Comparison of ENCODE assay signal across 6 cellular contexts in genomic region chr6:57459781-57460180, GRCh38.
DNase-seq lines count a peak whose midpoint lies in the region; ATAC-seq, FAIRE-seq and TF ChIP-seq lines count a peak whose summit lies in the region.
"Not testable (repeated sequence)": the region's sequence is repeated elsewhere in the genome, so short reads cannot be mapped to it uniquely, and the experiment has no call there.

No MANE protein-coding gene starts in this region.

- H3K27me3 Mint-ChIP-seq in GM23338 (ENCODE audit: insufficient read depth, low read depth, poor library complexity) = not testable (repeated sequence)

- not testable (repeated sequence) for TF ChIP-seq RAD21 in IMR-90 (IDR thresholded peaks at IDR 0.05; ENCODE audit: low read length); K562 (CRISPR knock-in tag; conservative IDR thresholded peaks at IDR 0.05 in 1 of 2, IDR thresholded peaks at IDR 0.05 in 1 of 2); HepG2 (CRISPR knock-in tag; IDR thresholded peaks at IDR 0.05)

- H3K9me3 Mint-ChIP-seq in GM23338 = peaks cover 25% of the 10 kb centered on the region

- in situ Hi-C loops in IMR-90 (cut with MboI; ENCODE audit: low sequenced_read_pairs); Panc1 (cut with HindIII; ENCODE audit: low pct_unique_long_range_greater_than_20kb, low sequenced_read_pairs); K562 (cut with MboI); HepG2 (cut with HindIII; ENCODE audit: extremely low pct_ligation_motif_present, low pct_unique_long_range_greater_than_20kb): not testable (repeated sequence)

- ATAC-seq in GM23338 (peak; percentile 67), K562 (0 out of 3 replicates have a peak, but pooled peaks have one; percentile 29), HepG2 (peak; percentile 76)
- not testable (repeated sequence) for ATAC-seq in IMR-90 (ENCODE audit: low read depth); Panc1

- peak overlapping the region; percentile 84; the same call in 1 of the 2 replicates for H4K5ac ChIP-seq in IMR-90 (ENCODE audit: low read depth, low read length)

- BruUV-seq in IMR-90 (replicated peaks; lab: Mats Ljungman, UMichigan); Panc1 (replicated peaks; lab: Mats Ljungman, UMichigan); K562 (replicated peaks; lab: Mats Ljungman, UMichigan); HepG2 (replicated peaks; lab: Mats Ljungman, UMichigan): not testable (repeated sequence)

- H3K4ac ChIP-seq in IMR-90 (ENCODE audit: low read depth, low read length) = peak overlapping the region; percentile 67; the same call in 1 of the 2 replicates

- not testable (repeated sequence) for H4K91ac ChIP-seq in IMR-90 (ENCODE audit: insufficient read depth, low read depth, low read length)

- not testable (repeated sequence) for H3K27me3 ChIP-seq in GM23338 (ENCODE audit: insufficient read depth); IMR-90 (ENCODE audit: control insufficient read depth, insufficient read depth, low read length); Panc1 (ENCODE audit: control insufficient read depth, insufficient read depth, low read length); K562 (ENCODE audit: control insufficient read depth in 2 of 2, insufficient read depth in 2 of 2, low read length in 2 of 2); HepG2 (ENCODE audit: control insufficient read depth in 1 of 2, insufficient read depth in 2 of 2, low read length in 2 of 2)

- peak; percentile 23 for FAIRE-seq in K562 (lab: Jason Lieb, UNC)
- not testable (repeated sequence) for FAIRE-seq in HepG2 (lab: Jason Lieb, UNC)

- peaks cover 18% of the 10 kb centered on the region for H3K79me2 ChIP-seq in GM23338 (replicated peaks; ENCODE audit: insufficient read depth)
- not testable (repeated sequence) for H3K79me2 ChIP-seq in K562 (ENCODE audit: control insufficient read depth, insufficient read depth, low read length); HepG2 (ENCODE audit: insufficient read depth, low read length)

- H4K8ac ChIP-seq in IMR-90 (ENCODE audit: low read depth in 2 of 2, low read length in 2 of 2) = 0 out of 4 replicates have a peak overlapping the region, but pooled peaks of 1 of the 2 experiments have one; percentile 5

- intact Hi-C loops in IMR-90 (cut with micrococcal nuclease); Panc1 (cut with micrococcal nuclease; ENCODE audit: unreplicated experiment); K562 (cut with micrococcal nuclease); HepG2 (cut with micrococcal nuclease; ENCODE audit: unreplicated experiment): not testable (repeated sequence)

- not testable (repeated sequence) for H3K9me3 ChIP-seq in IMR-90 (ENCODE audit: control insufficient read depth, insufficient read depth, low read length); Panc1 (ENCODE audit: control insufficient read depth, insufficient read depth, low read depth, low read length); K562 (replicated peaks; ENCODE audit: control insufficient read depth, insufficient read depth, low read depth, low read length); HepG2 (ENCODE audit: low read length)

- H2AFZ ChIP-seq in GM23338; IMR-90 (replicated peaks; ENCODE audit: low read length, poor library complexity); K562 (ENCODE audit: low read depth, low read length); HepG2 (ENCODE audit: low read length): not testable (repeated sequence)

- TF ChIP-seq EP300 in K562 (IDR thresholded peaks at IDR 0.05; ENCODE audit: low read length); HepG2 (IDR thresholded peaks at IDR 0.05; ENCODE audit: low read depth in 2 of 2, low read length in 2 of 2); HepG2 (CRISPR knock-in tag; IDR thresholded peaks at IDR 0.05; ENCODE audit: borderline replicate concordance): not testable (repeated sequence)

- POLR2A ChIA-PET in IMR-90 (lab: Charles Lee; ENCODE audit: unreplicated experiment); Panc1 (lab: Charles Lee); K562 (lab: Yijun Ruan, JAX); HepG2 (lab: Yijun Ruan, JAX): not testable (repeated sequence)

- not testable (repeated sequence) for H3K27ac Mint-ChIP-seq in GM23338

- H3K4me1 Mint-ChIP-seq in GM23338 = peaks cover 28% of the 10 kb centered on the region

- H2BK120ac ChIP-seq in IMR-90 (ENCODE audit: low read depth, low read length) = not testable (repeated sequence)

- not testable (repeated sequence) for H3K9me1 ChIP-seq in IMR-90 (ENCODE audit: insufficient read depth, low read length); K562 (ENCODE audit: control insufficient read depth, insufficient read depth, low read length)

- H2BK5ac ChIP-seq in IMR-90 (ENCODE audit: low read depth, low read length, poor library complexity, severe bottlenecking) = not testable (repeated sequence)

- not testable (repeated sequence) for H3K9ac ChIP-seq in IMR-90 (ENCODE audit: low read depth, low read length); K562 (ENCODE audit: insufficient read depth in 1 of 2, low read depth in 2 of 2, low read length in 2 of 2); HepG2 (ENCODE audit: insufficient read depth, low read depth, low read length)

- not testable (repeated sequence) for H2AK9ac ChIP-seq in IMR-90 (replicated peaks; ENCODE audit: low read depth, low read length, poor library complexity)

- not testable (repeated sequence) for H3K56ac ChIP-seq in IMR-90 (ENCODE audit: extremely low read depth, insufficient read depth, low read length)

- not testable (repeated sequence) for H3K4me3 Mint-ChIP-seq in GM23338

- dilution Hi-C loops in IMR-90 (cut with HindIII; ENCODE audit: low sequenced_read_pairs, unreplicated experiment) = not testable (repeated sequence)

- H3F3A ChIP-seq in GM23338 (replicated peaks; ENCODE audit: low read depth) = not testable (repeated sequence)

- H3K4me2 ChIP-seq in GM23338; IMR-90 (ENCODE audit: low read depth, low read length); K562 (ENCODE audit: insufficient read depth, low read length); HepG2 (ENCODE audit: low read depth, low read length): not testable (repeated sequence)

- not testable (repeated sequence) for H3K4me3 ChIP-seq in GM23338; IMR-90 (ENCODE audit: insufficient read depth, low read depth, low read length); Panc1 (ENCODE audit: low read depth in 2 of 2, low read length in 2 of 2); K562; HepG2 (replicated peaks in 1 of 3; ENCODE audit: insufficient read depth in 1 of 3, low read depth in 2 of 3, low read length in 3 of 3)

- not testable (repeated sequence) for DNase-seq in GM23338 (ENCODE audit: low spot score); IMR-90; Panc1 (ENCODE audit: low read depth, low spot score); HepG2 (ENCODE audit: low spot score)
- peak; percentile 3 for DNase-seq in NAMALWA (ENCODE audit: low spot score)
- peak in 1 of 4 experiments; percentile 3 for DNase-seq in K562 (ENCODE audit: extremely low read depth in 1 of 4, low spot score in 3 of 4)

- not testable (repeated sequence) for H4K20me1 ChIP-seq in GM23338 (replicated peaks; ENCODE audit: insufficient read depth); IMR-90 (ENCODE audit: insufficient read depth, low read length); K562 (replicated peaks; ENCODE audit: control insufficient read depth, insufficient read depth, low read length); HepG2 (ENCODE audit: insufficient read depth, low read length)

- peaks cover 9 to 19% of the 10 kb centered on the region in 2 experiments for H3K79me1 ChIP-seq in IMR-90 (ENCODE audit: low read depth in 1 of 2, low read length in 2 of 2)

- peaks cover 34% of the 10 kb centered on the region for H3K36me3 Mint-ChIP-seq in GM23338 (ENCODE audit: low read depth)

- H3K4me1 ChIP-seq in GM23338 (ENCODE audit: insufficient read depth); Panc1 (ENCODE audit: control insufficient read depth, insufficient read depth, low read length); K562 (replicated peaks in 1 of 2; ENCODE audit: control insufficient read depth in 2 of 2, insufficient read depth in 2 of 2, low read length in 2 of 2): not testable (repeated sequence)
- H3K4me1 ChIP-seq in IMR-90 (ENCODE audit: control insufficient read depth, insufficient read depth, low read length) = peaks cover 15% of the 10 kb centered on the region
- peaks cover 16% of the 10 kb centered on the region for H3K4me1 ChIP-seq in HepG2 (ENCODE audit: insufficient read depth, low read length)

- H3K18ac ChIP-seq in IMR-90 (ENCODE audit: low read depth, low read length) = peak overlapping the region; percentile 84

- WGBS in IMR-90 (ENCODE audit: extremely low coverage in 2 of 2, insufficient read length in 1 of 2), 2 experiments = no CpG with 5 or more reads among the region's 2 CpGs
- WGBS in K562 (ENCODE audit: insufficient coverage, low coverage, missing lambda C conversion rate) = 60% methylated on average over 2 of the region's 2 CpGs
- 65% methylated on average over 2 of the region's 2 CpGs for WGBS in HepG2 (ENCODE audit: low lambda C conversion rate)

- not testable (repeated sequence) for H3K36me3 ChIP-seq in GM23338 (ENCODE audit: insufficient read depth); IMR-90 (ENCODE audit: control insufficient read depth, insufficient read depth, low read length); Panc1 (ENCODE audit: control insufficient read depth, insufficient read depth, low read length); K562 (ENCODE audit: control insufficient read depth, insufficient read depth, low read length); HepG2 (replicated peaks in 1 of 2; ENCODE audit: control insufficient read depth in 1 of 2, insufficient read depth in 2 of 2, low read length in 2 of 2)

- not testable (repeated sequence) for H2BK15ac ChIP-seq in IMR-90 (ENCODE audit: low read depth, low read length)

- not testable (repeated sequence) for H2AK5ac ChIP-seq in IMR-90 (ENCODE audit: low read depth, low read length)

- not testable (repeated sequence) for H3K27ac ChIP-seq in GM23338 (ENCODE audit: low read depth); IMR-90 (ENCODE audit: insufficient read depth, low read length); Panc1 (ENCODE audit: low read length); K562 (ENCODE audit: extremely low read depth, low read depth, low read length); HepG2 (ENCODE audit: extremely low read length, insufficient read depth, low read length)

- TF ChIP-seq CTCF in GM23338 (conservative IDR thresholded peaks at IDR 0.05; ENCODE audit: low read depth in 2 of 2) (peak; percentile 31 to 50), Panc1 (IDR thresholded peaks at IDR 0.05) (peak; percentile 23), HepG2 (CRISPR knock-in tag; IDR thresholded peaks at IDR 0.05) (peak; percentile 21)
- TF ChIP-seq CTCF in IMR-90 (conservative IDR thresholded peaks at IDR 0.05; ENCODE audit: low read depth, low read length); K562 (IDR thresholded peaks at IDR 0.05 in 2 of 3, conservative IDR thresholded peaks at IDR 0.05 in 1 of 3; ENCODE audit: insufficient read depth in 2 of 3, low read depth in 1 of 3, low read length in 3 of 3): not testable (repeated sequence)

- not testable (repeated sequence) for H3K23ac ChIP-seq in IMR-90 (ENCODE audit: low read depth, low read length)

- CTCF ChIA-PET in IMR-90 (lab: Yijun Ruan, JAX); Panc1 (lab: Charles Lee); K562 (lab: Yijun Ruan, JAX; ENCODE audit: low intra/inter-chr PET ratio); HepG2 (lab: Yijun Ruan, JAX; ENCODE audit: low intra/inter-chr PET ratio, low total read pairs): not testable (repeated sequence)

- TF ChIP-seq POLR2A in IMR-90 (IDR thresholded peaks at IDR 0.05; ENCODE audit: low read depth, low read length); K562 (conservative IDR thresholded peaks at IDR 0.05); HepG2 (IDR thresholded peaks at IDR 0.05; ENCODE audit: insufficient read depth in 1 of 2, low read depth in 2 of 2, low read length in 2 of 2): not testable (repeated sequence)

- H2BK20ac ChIP-seq in IMR-90 (ENCODE audit: low read depth, low read length) = peak overlapping the region; percentile 14; the same call in 1 of the 2 replicates

- not testable (repeated sequence) for H3K9me2 ChIP-seq in GM23338 (ENCODE audit: insufficient read depth)

- H3K14ac ChIP-seq in IMR-90 (replicated peaks; ENCODE audit: low read depth, low read length) = not testable (repeated sequence)
